Comparison of ENCODE assay signal across 1 cellular context in genomic region chr3:10244004-10244403, GRCh38.
TF ChIP-seq lines count a peak whose summit lies in the region.

No MANE protein-coding gene starts in this region.

TF ChIP-seq in HepG2, 621 proteins besides CTCF, POLR2A, EP300 and RAD21:
- peak; percentile 84 for TF ChIP-seq CEBPB (IDR thresholded peaks at IDR 0.05; ENCODE audit: borderline replicate concordance, low read depth, low read length)
- 0 out of 2 replicates have a peak, but pooled peaks have one; percentile 31 for TF ChIP-seq CEBPG (CRISPR knock-in tag; IDR thresholded peaks at IDR 0.05)
- no peak for TF ChIP-seq ATRX (CRISPR knock-in tag; IDR thresholded peaks at IDR 0.05; ENCODE audit: borderline replicate concordance)
